Comparison of ENCODE assay signal across 21 cellular contexts in the genomic region with DNA sequence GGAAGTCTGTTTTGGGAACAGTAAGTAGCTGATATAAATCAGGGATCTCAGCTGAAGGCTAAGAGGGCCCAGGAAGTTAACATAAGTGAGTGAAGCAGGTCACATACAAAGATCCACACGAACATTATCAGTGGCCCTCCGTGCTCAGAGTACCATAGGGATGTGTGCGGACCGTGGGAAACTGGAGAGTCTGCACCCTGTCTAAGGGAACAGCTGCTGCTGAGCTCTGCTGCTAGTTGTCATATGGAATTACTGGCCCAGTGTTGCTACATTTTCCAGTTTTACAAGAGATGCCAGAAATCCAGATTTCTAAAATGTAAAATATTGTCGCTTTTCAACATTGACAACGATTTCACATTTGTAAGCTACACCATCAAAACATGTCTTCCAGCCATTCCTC.
DNase-seq lines count a peak whose midpoint lies in the region; ATAC-seq and TF ChIP-seq lines count a peak whose summit lies in the region.
"Had no signal": no experiment of that assay in that cellular context is flagged by ENCODE, and none has a peak within 500 bp of the region (broad histone marks: within the 10 kb centered on the region; RNA-seq: fewer than 3 reads in every experiment).

No MANE protein-coding gene starts in this region.

- in situ Hi-C loops in transverse colon (cut with MboI; ENCODE audit: low pct_ligation_motif_present in 1 of 4, low pct_unique_long_range_greater_than_20kb in 1 of 4, low sequenced_read_pairs in 3 of 4), result no loop called here

- no peak overlapping the region for H3K4me3 ChIP-seq in SJCRH30
- H3K4me3 ChIP-seq in coronary artery, result no peak overlapping the region
- no peak overlapping the region for H3K4me3 ChIP-seq in transverse colon
- H3K4me3 ChIP-seq in prostate gland, result no peak overlapping the region
- H3K4me3 ChIP-seq: K562, upper lobe of left lung had no signal

- DNase-seq in SJCRH30, result peak; percentile 39 to 58
- peak; percentile 40 for DNase-seq in coronary artery (ENCODE audit: low spot score)
- peak; percentile 4 for DNase-seq in mesenteric fat pad (ENCODE audit: low spot score)
- no peak for DNase-seq in transverse colon
- DNase-seq in prostate gland (ENCODE audit: low spot score), result no peak
- DNase-seq: activated CD8-positive, alpha-beta memory T cell treated with anti-CD3 and anti-CD28 coated beads, Interleukin-2, amount 50 U/mL, for 4 hours; effector memory CD8-positive, alpha-beta T cell; MM.1S; NCI-H1436 treated with DMSO at 0.1 percent for 48 hours; NCI-H510A treated with DMSO at 0.1 percent for 48 hours; NK-92 treated with Interleukin-12 subunit alpha and Interleukin-12 subunit beta, amount 100 ng/mL, for 24 hours; stimulated activated CD4-positive, alpha-beta T cell treated with anti-CD3 and anti-CD28 coated beads, Interleukin-4, amount 100 ng/mL, for 1 hour; stimulated activated naive CD4-positive, alpha-beta T cell; upper lobe of left lung had no signal

- H3K27ac ChIP-seq in SJCRH30 (peak overlapping the region; percentile 34; the same call in 1 of the 2 replicates), coronary artery (peak overlapping the region; percentile 8 to 74), transverse colon (peak overlapping the region; percentile 50 to 78 (median 66)), prostate gland (peak overlapping the region in 1 of 2 donors; percentile 49)
- H3K27ac ChIP-seq: WERI-Rb-1 had no signal

- H3K4me1 ChIP-seq in SJCRH30 (peaks cover 12% of the 10 kb centered on the region; the same call in 1 of the 2 replicates), transverse colon (peaks cover 0 to 8% (median 0%) of the 10 kb centered on the region in 4 donors), prostate gland (replicated peaks) (no peaks in the 10 kb centered on the region)

- H3K9me3 ChIP-seq in SJCRH30 (replicated peaks), result no peaks in the 10 kb centered on the region
- H3K9me3 ChIP-seq in transverse colon, result no peaks in the 10 kb centered on the region
- no peaks in the 10 kb centered on the region for H3K9me3 ChIP-seq in prostate gland
- H3K9me3 ChIP-seq: upper lobe of left lung had no signal

- TF ChIP-seq POLR2A in transverse colon (IDR thresholded peaks at IDR 0.05), result no peak
- TF ChIP-seq POLR2A in prostate gland (IDR thresholded peaks at IDR 0.05), result no peak

- TF ChIP-seq EP300 in transverse colon (IDR thresholded peaks at IDR 0.05; ENCODE audit: low read depth), result no peak

- ATAC-seq in GM21825 (IDR thresholded peaks at IDR 0.05; ENCODE audit: unreplicated experiment) (no peak), HG03175 (IDR thresholded peaks at IDR 0.05; ENCODE audit: unreplicated experiment) (no peak)
- ATAC-seq: activated T-helper 17 cell treated with anti-CD3 and anti-CD28 coated beads, Interleukin-2, amount 50 U/mL, for 72 hours; effector memory CD8-positive, alpha-beta T cell; HCT116; K562; Panc1 had no signal

- intact Hi-C loops in transverse colon (cut with DNase I; ENCODE audit: low total_unique reads) (no loop called here), prostate gland (cut with DNase I) (no loop called here)

- no peaks in the 10 kb centered on the region for H3K27me3 ChIP-seq in SJCRH30
- H3K27me3 ChIP-seq in transverse colon, result no peaks in the 10 kb centered on the region
- H3K27me3 ChIP-seq in prostate gland (replicated peaks; ENCODE audit: insufficient read depth), result no peaks in the 10 kb centered on the region
- H3K27me3 ChIP-seq: upper lobe of left lung had no signal

- 53 to 67% methylated on average over 2 to 6 of the region's 6 CpGs for WGBS in transverse colon (ENCODE audit: low coverage in 1 of 2), 2 donors
- 74% methylated on average over 6 of the region's 6 CpGs for WGBS in prostate gland

- H3K36me3 ChIP-seq in SJCRH30 (no peaks in the 10 kb centered on the region), transverse colon (no peaks in the 10 kb centered on the region), prostate gland (no peaks in the 10 kb centered on the region)
- H3K36me3 ChIP-seq: upper lobe of left lung, WERI-Rb-1 had no signal

- TF ChIP-seq CTCF in coronary artery (IDR thresholded peaks at IDR 0.05), result no peak
- no peak for TF ChIP-seq CTCF in transverse colon (IDR thresholded peaks at IDR 0.05)
- no peak for TF ChIP-seq CTCF in prostate gland (IDR thresholded peaks at IDR 0.05)

Comparison
In these comparisons a context has a peak if more than half of its experiments do, and no peak if none do; other contexts are left out.
1. DNase-seq: peak in SJCRH30 (2 of 2), coronary artery (single experiment) and mesenteric fat pad (single experiment); none in transverse colon (single experiment) and prostate gland (single experiment).